ENCODE assay signal across 9 cellular contexts in the genomic region with DNA sequence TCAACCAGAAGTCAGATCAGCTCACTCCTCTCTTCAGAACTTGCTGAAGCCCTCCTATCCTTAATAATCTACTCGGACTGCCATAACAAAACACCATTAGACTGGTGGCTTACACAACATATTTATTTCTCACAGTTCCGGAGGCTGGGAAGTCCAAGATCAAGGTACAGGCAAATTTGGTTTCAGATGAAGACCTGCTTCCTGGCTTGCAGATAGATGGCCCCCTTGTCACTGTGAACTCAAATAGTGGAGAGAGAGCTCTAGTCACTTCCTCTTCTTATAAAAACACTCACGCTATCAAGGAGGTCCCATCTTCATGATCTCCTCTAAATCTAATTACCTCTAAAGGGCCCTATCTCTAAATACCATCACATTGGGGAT.
A peak's percentile ranks its signal among the peaks of the same experiment; 100 is the strongest.
DNase-seq lines count a peak whose midpoint lies in the region; ATAC-seq and TF ChIP-seq lines count a peak whose summit lies in the region.
"Had no signal": no experiment of that assay in that cellular context is flagged by ENCODE, and none has a peak within 500 bp of the region (broad histone marks: within the 10 kb centered on the region; RNA-seq: fewer than 3 reads in every experiment).

No MANE protein-coding gene starts in this region.

- H3K36me3 ChIP-seq in BE2C (no peaks in the 10 kb centered on the region), tibial nerve (no peaks in the 10 kb centered on the region)
- H3K36me3 ChIP-seq: neutrophil had no signal

- peak overlapping the region; percentile 88 for H3K27ac Mint-ChIP-seq in activated CD8-positive, alpha-beta T cell treated with anti-CD3 and anti-CD28 coated beads, Interleukin-2, amount 10 ng/mL, durations not matched to agents 7 days and 5 days

- ATAC-seq in GM18907 (IDR thresholded peaks at IDR 0.05; ENCODE audit: unreplicated experiment) (peak; percentile 57), HG03354 (IDR thresholded peaks at IDR 0.05; ENCODE audit: poor library complexity, severe bottlenecking, unreplicated experiment) (peak; percentile 44)
- peak; percentile 85 for ATAC-seq in activated CD8-positive, alpha-beta T cell treated with anti-CD3 and anti-CD28 coated beads, Interleukin-2, amount 10 ng/mL, durations not matched to agents 7 days and 5 days
- ATAC-seq in stimulated activated naive CD8-positive, alpha-beta T cell treated with anti-CD3 and anti-CD28 coated beads, Interleukin-15, Interleukin-2, amounts not matched to agents 100 U/mL and 50 U/mL, for 24 hours: peak; percentile 53

- POLR2A ChIA-PET in activated CD8-positive, alpha-beta T cell treated with anti-CD3 and anti-CD28 coated beads, Interleukin-2, amount 10 ng/mL, durations not matched to agents 7 days and 5 days (lab: Charles Lee): interaction anchor here (0.6 to 0.9 kb wide), 6 partner anchors 41 to 123 kb away, joined by 3 read pairs; no protein-coding TSS in a partner anchor

- H3K27me3 Mint-ChIP-seq in activated CD8-positive, alpha-beta T cell treated with anti-CD3 and anti-CD28 coated beads, Interleukin-2, amount 10 ng/mL, durations not matched to agents 7 days and 5 days (ENCODE audit: low read depth): no peaks in the 10 kb centered on the region

- peak overlapping the region; percentile 64 for H3K4me3 Mint-ChIP-seq in activated CD8-positive, alpha-beta T cell treated with anti-CD3 and anti-CD28 coated beads, Interleukin-2, amount 10 ng/mL, durations not matched to agents 7 days and 5 days

- CTCF ChIA-PET in activated CD8-positive, alpha-beta T cell treated with anti-CD3 and anti-CD28 coated beads, Interleukin-2, amount 10 ng/mL, durations not matched to agents 7 days and 5 days (lab: Charles Lee): interaction anchor here (0.6 to 3.9 kb wide), 22 partner anchors 9 to 435 kb away, joined by 3 to 29 read pairs (median 4); no protein-coding TSS in a partner anchor

- no peak for TF ChIP-seq EP300 in tibial nerve (IDR thresholded peaks at IDR 0.05)

- peaks cover 45% of the 10 kb centered on the region for H3K4me1 Mint-ChIP-seq in activated CD8-positive, alpha-beta T cell treated with anti-CD3 and anti-CD28 coated beads, Interleukin-2, amount 10 ng/mL, durations not matched to agents 7 days and 5 days (ENCODE audit: low read depth)

- no peaks in the 10 kb centered on the region for H3K27me3 ChIP-seq in BE2C
- no peaks in the 10 kb centered on the region for H3K27me3 ChIP-seq in tibial nerve
- H3K27me3 ChIP-seq: neutrophil had no signal

- H3K4me1 ChIP-seq in BE2C: peaks cover 20% of the 10 kb centered on the region
- H3K4me1 ChIP-seq in tibial nerve: peaks cover 0 to 74% (median 45%) of the 10 kb centered on the region in 4 donors

- no peaks in the 10 kb centered on the region for H3K9me3 Mint-ChIP-seq in activated CD8-positive, alpha-beta T cell treated with anti-CD3 and anti-CD28 coated beads, Interleukin-2, amount 10 ng/mL, durations not matched to agents 7 days and 5 days (ENCODE audit: insufficient read depth)

- H3K4me3 ChIP-seq in BE2C (ENCODE audit: low read depth, low read length): no peak overlapping the region
- H3K4me3 ChIP-seq in tibial nerve: no peak overlapping the region

- DNase-seq in BE2C (no peak), tibial nerve (ENCODE audit: low spot score in 2 of 2) (no peak), NCI-H1930 (lab: John Stamatoyannopoulos, UW) (no peak), COR-L47 (lab: John Stamatoyannopoulos, UW) (no peak)
- peak; percentile 51 for DNase-seq in activated CD8-positive, alpha-beta T cell treated with anti-CD3 and anti-CD28 coated beads, Interleukin-2, amount 10 ng/mL, durations not matched to agents 7 days and 5 days
- DNase-seq in stimulated activated naive CD8-positive, alpha-beta T cell treated with anti-CD3 and anti-CD28 coated beads, Interleukin-15, Interleukin-2, amounts not matched to agents 100 U/mL and 50 U/mL, for 24 hours: no peak

- no peak for TF ChIP-seq POLR2A in tibial nerve (IDR thresholded peaks at IDR 0.05)

- H3K27ac ChIP-seq in tibial nerve: peak overlapping the region in 2 of 4 donors; percentile 29 to 31
- H3K27ac ChIP-seq: neutrophil had no signal

- peak; percentile 20; the same call in 1 of the 2 replicates for TF ChIP-seq CTCF in BE2C (IDR thresholded peaks at IDR 0.05; ENCODE audit: low read depth, low read length)
- TF ChIP-seq CTCF in tibial nerve (IDR thresholded peaks at IDR 0.05): no peak

- WGBS in tibial nerve, 2 donors: 85 to 93% methylated on average over 3 of the region's 3 CpGs

- H3K36me3 Mint-ChIP-seq in activated CD8-positive, alpha-beta T cell treated with anti-CD3 and anti-CD28 coated beads, Interleukin-2, amount 10 ng/mL, durations not matched to agents 7 days and 5 days (ENCODE audit: low read depth): peaks cover 10% of the 10 kb centered on the region

- H3K9me3 ChIP-seq in BE2C (no peaks in the 10 kb centered on the region), tibial nerve (no peaks in the 10 kb centered on the region)
- H3K9me3 ChIP-seq: neutrophil had no signal
